19 cellular contexts compared by ENCODE assay signal in genomic region chr7:4919969-4920766, GRCh38. TPM values are rescaled to one million over a fixed set of nuclear protein-coding genes. Genes with fewer than 3 reads are reported as not detected.
A peak's percentile ranks its signal among the peaks of the same experiment; 100 is the strongest.
DNase-seq lines count a peak whose midpoint lies in the region; ATAC-seq and FAIRE-seq lines count a peak whose summit lies in the region.
"Had no signal": no experiment of that assay in that cellular context is flagged by ENCODE, and none has a peak within 500 bp of the region (broad histone marks: within the 10 kb centered on the region; RNA-seq: fewer than 3 reads in every experiment).

No MANE protein-coding gene starts in this region.

- H3K9me3 Mint-ChIP-seq in activated naive CD4-positive, alpha-beta T cell treated with anti-CD3 and anti-CD28 coated beads, Interleukin-2, amount 50 U/mL, for 72 hours: no peaks in the 10 kb centered on the region

- ATAC-seq in activated naive CD4-positive, alpha-beta T cell treated with anti-CD3 and anti-CD28 coated beads, Interleukin-2, amount 50 U/mL, for 72 hours: no peak
- ATAC-seq: CD8-positive, alpha-beta T cell; HCT116 had no signal

- H3K27ac Mint-ChIP-seq in activated naive CD4-positive, alpha-beta T cell treated with anti-CD3 and anti-CD28 coated beads, Interleukin-2, amount 50 U/mL, for 72 hours: no peak overlapping the region
- H3K27ac Mint-ChIP-seq: B cell; CD8-positive, alpha-beta T cell had no signal

- DNase-seq in DMS53 (lab: John Stamatoyannopoulos, UW) (peak; percentile 71), HTR-8/SVneo (ENCODE audit: insufficient read length, low spot score) (no peak), iPS-NIHi7 (ENCODE audit: extremely low spot score) (peak; percentile 7), NCI-H1417 treated with DMSO at 0.1 percent for 48 hours (lab: John Stamatoyannopoulos, UW) (no peak), SW480 (ENCODE audit: low spot score) (no peak)
- DNase-seq in activated naive CD4-positive, alpha-beta T cell treated with anti-CD3 and anti-CD28 coated beads, Interleukin-2, amount 50 U/mL, for 72 hours (ENCODE audit: low spot score in 2 of 2): no peak
- DNase-seq: CD8-positive, alpha-beta T cell; COR-L47; DMS 273 treated with DMSO at 0.1 percent for 48 hours; DMS79; GDM1; GOT3; H7 had no signal

- H3K36me3 Mint-ChIP-seq in activated naive CD4-positive, alpha-beta T cell treated with anti-CD3 and anti-CD28 coated beads, Interleukin-2, amount 50 U/mL, for 72 hours: no peaks in the 10 kb centered on the region
- H3K36me3 Mint-ChIP-seq: CD8-positive, alpha-beta T cell had no signal

- peak; percentile 64 for FAIRE-seq in HTR-8/SVneo (lab: Jason Lieb, UNC)
- FAIRE-seq: GM12892 had no signal

RNA-seq across cellular contexts. Expression of gene RADIL, which starts 36.7 kb away (rescaled TPM):
- under 1 TPM; 0.18 to 0.35 TPM for total RNA-seq in activated naive CD4-positive, alpha-beta T cell treated with anti-CD3 and anti-CD28 coated beads, Interleukin-2, amount 50 U/mL, for 72 hours
- total RNA-seq: B cell; CD8-positive, alpha-beta T cell; HT-29 had no signal

RNA-seq across cellular contexts. Expression of gene MMD2, which starts 38.8 kb away (rescaled TPM):
- not detected for total RNA-seq in activated naive CD4-positive, alpha-beta T cell treated with anti-CD3 and anti-CD28 coated beads, Interleukin-2, amount 50 U/mL, for 72 hours
- total RNA-seq: A172; B cell; CD8-positive, alpha-beta T cell; Daoy; H7; HT-29 had no signal

RNA-seq across cellular contexts. Expression of gene PAPOLB, which starts 58.3 kb away (rescaled TPM):
- total RNA-seq in activated naive CD4-positive, alpha-beta T cell treated with anti-CD3 and anti-CD28 coated beads, Interleukin-2, amount 50 U/mL, for 72 hours: not detected
- total RNA-seq: A172; B cell; CD8-positive, alpha-beta T cell; Daoy; HT-29 had no signal

Comparison
In these comparisons a context has a peak if more than half of its experiments do, and no peak if none do; other contexts are left out.
1. DNase-seq: peak in DMS53 (single experiment) and iPS-NIHi7 (single experiment); none in HTR-8/SVneo (single experiment), NCI-H1417 treated with DMSO at 0.1 percent for 48 hours (single experiment), SW480 (single experiment) and activated naive CD4-positive, alpha-beta T cell treated with anti-CD3 and anti-CD28 coated beads, Interleukin-2, amount 50 U/mL, for 72 hours (0 of 2).